Comparison of ENCODE assay signal across 11 cellular contexts in the genomic region with DNA sequence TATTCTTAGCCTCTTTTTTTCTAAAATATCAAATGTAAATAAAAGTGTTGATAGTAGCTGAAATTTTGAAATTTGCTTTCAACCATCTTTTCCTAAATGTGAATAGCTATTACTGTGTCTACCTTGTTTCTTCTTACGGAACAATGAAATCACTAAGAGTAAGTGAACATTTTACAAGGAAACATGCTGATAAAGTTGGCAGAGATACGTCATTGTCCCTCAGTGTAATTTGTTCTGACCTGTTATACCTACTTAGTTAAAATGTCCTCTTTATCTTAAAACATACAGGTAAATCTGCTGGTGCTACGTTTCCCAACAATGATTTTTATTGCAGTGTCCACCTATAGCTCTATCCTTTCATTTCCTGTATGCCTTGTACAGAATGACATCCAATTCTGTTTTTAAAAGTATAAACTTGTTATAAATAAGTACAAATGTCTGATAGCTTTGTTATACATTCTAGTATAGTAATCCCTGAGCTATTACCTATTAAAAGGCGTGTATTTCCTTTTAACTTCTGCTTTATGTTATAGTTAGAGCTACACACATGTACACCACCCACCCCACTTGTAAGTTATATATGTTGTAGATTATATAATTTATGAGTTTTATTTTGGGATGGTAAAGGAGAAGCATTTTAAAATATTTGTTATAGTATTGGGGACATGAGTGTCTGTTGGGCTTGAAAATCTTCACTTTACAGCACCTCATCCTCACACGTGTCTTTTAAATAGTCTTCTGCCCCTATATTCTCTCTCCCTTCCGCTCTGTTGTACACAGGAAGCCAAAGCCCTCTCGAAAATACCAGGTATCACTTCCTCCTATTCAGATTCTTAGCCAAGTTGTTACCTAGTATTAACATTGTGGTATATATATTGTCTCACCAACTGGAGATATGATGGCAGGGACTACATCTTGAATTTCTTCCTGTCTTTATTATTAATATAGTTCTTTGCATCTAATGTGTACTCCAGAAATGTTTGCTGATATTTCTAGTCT. TPM values are rescaled to one million over a fixed set of nuclear protein-coding genes. Genes with fewer than 3 reads are reported as not detected.
DNase-seq lines count a peak whose midpoint lies in the region; ATAC-seq, FAIRE-seq and TF ChIP-seq lines count a peak whose summit lies in the region.
"Had no signal": no experiment of that assay in that cellular context is flagged by ENCODE, and none has a peak within 500 bp of the region (broad histone marks: within the 10 kb centered on the region; RNA-seq: fewer than 3 reads in every experiment).

No MANE protein-coding gene starts in this region.

- no TSS peak for BruUV-seq in PC-3 (replicated peaks; lab: Mats Ljungman, UMichigan)

- POLR2A ChIA-PET in PC-3 (lab: Charles Lee; ENCODE audit: unreplicated experiment) = no interaction called here

- H3K9me3 ChIP-seq in BLaER1 treated with 17β-estradiol and CSF1 and Interleukin-3, amounts not matched to agents 10 nM and 100 nM (replicated peaks in 1 of 11) = peaks cover 0 to 5% (median 0%) of the 10 kb centered on the region in 11 experiments; a peak in 2 of 22 replicates
- H3K9me3 ChIP-seq in Loucy (ENCODE audit: insufficient read depth, low read depth, low read length) (no peaks in the 10 kb centered on the region), PC-3 (ENCODE audit: low read length) (no peaks in the 10 kb centered on the region)

- DNase-seq in PC-3 = no peak
- no peak for DNase-seq in HT-29 (ENCODE audit: low spot score)
- DNase-seq in amniotic stem cell (lab: John Stamatoyannopoulos, UW) = no peak
- no peak for DNase-seq in frontal cortex (ENCODE audit: low spot score in 2 of 2)
- DNase-seq: cortex of kidney, NCI-H1092 treated with DMSO at 0.1 percent for 48 hours, nucleus accumbens had no signal

- intact Hi-C loops in PC-3 (cut with micrococcal nuclease) = no loop called here

- no peak overlapping the region for H3K4me3 ChIP-seq in BLaER1 treated with 17β-estradiol and CSF1 and Interleukin-3, amounts not matched to agents 10 nM and 100 nM
- H3K4me3 ChIP-seq in Loucy (ENCODE audit: low read length, poor library complexity, severe bottlenecking) = no peak overlapping the region
- H3K4me3 ChIP-seq in PC-3 (ENCODE audit: low read length) = no peak overlapping the region

- peak; percentile 97 for ATAC-seq in GM19328 (IDR thresholded peaks at IDR 0.05; ENCODE audit: unreplicated experiment)
- ATAC-seq in HG02852 (IDR thresholded peaks at IDR 0.05; ENCODE audit: unreplicated experiment) = peak; percentile 100
- no peak for ATAC-seq in PC-3

- H3F3A ChIP-seq in Loucy (ENCODE audit: low read depth) (no peaks in the 10 kb centered on the region), PC-3 (ENCODE audit: low read length, unreplicated experiment) (no peaks in the 10 kb centered on the region)

- H3K79me2 ChIP-seq in Loucy (ENCODE audit: insufficient read depth, low read length) = no peaks in the 10 kb centered on the region
- H3K79me2 ChIP-seq in PC-3 (ENCODE audit: low read length) = peaks cover 93% of the 10 kb centered on the region

- no peaks in the 10 kb centered on the region for H3K27me3 ChIP-seq in BLaER1 treated with 17β-estradiol and CSF1 and Interleukin-3, amounts not matched to agents 10 nM and 100 nM
- H3K27me3 ChIP-seq in Loucy (ENCODE audit: insufficient read depth, low read length, poor library complexity, severe bottlenecking) = no peaks in the 10 kb centered on the region
- no peaks in the 10 kb centered on the region for H3K27me3 ChIP-seq in PC-3 (ENCODE audit: low read length)

- TF ChIP-seq CTCF in Loucy (conservative IDR thresholded peaks at IDR 0.05; ENCODE audit: low read length) (no peak), PC-3 (conservative IDR thresholded peaks at IDR 0.05; ENCODE audit: low read depth, low read length) (no peak)

- peaks cover 0 to 46% (median 8%) of the 10 kb centered on the region in 11 experiments; a peak in 13 of 22 replicates for H3K36me3 ChIP-seq in BLaER1 treated with 17β-estradiol and CSF1 and Interleukin-3, amounts not matched to agents 10 nM and 100 nM
- H3K36me3 ChIP-seq in Loucy (ENCODE audit: insufficient read depth, low read length) (no peaks in the 10 kb centered on the region), PC-3 (ENCODE audit: low read depth, low read length) (no peaks in the 10 kb centered on the region)

- FAIRE-seq in frontal cortex (lab: Jason Lieb, UNC) = no peak

- no peaks in the 10 kb centered on the region for H3K9me2 ChIP-seq in Loucy (replicated peaks; ENCODE audit: low read depth, low read length)
- H3K9me2 ChIP-seq in PC-3 (replicated peaks; ENCODE audit: low read length) = no peaks in the 10 kb centered on the region

- H2AFZ ChIP-seq in Loucy (ENCODE audit: low read length) (no peak overlapping the region), PC-3 (ENCODE audit: low read length) (no peak overlapping the region)

- peak overlapping the region in 1 of 11 experiments; percentile 9; a peak in 2 of 22 replicates for H3K27ac ChIP-seq in BLaER1 treated with 17β-estradiol and CSF1 and Interleukin-3, amounts not matched to agents 10 nM and 100 nM
- H3K27ac ChIP-seq in PC-3 (ENCODE audit: low read length) = no peak overlapping the region

- H4K20me1 ChIP-seq in BLaER1 treated with 17β-estradiol and CSF1 and Interleukin-3, amounts not matched to agents 10 nM and 100 nM = peaks cover 0 to 75% (median 24%) of the 10 kb centered on the region in 11 experiments; a peak in 16 of 22 replicates
- H4K20me1 ChIP-seq in Loucy (ENCODE audit: insufficient read depth, low read length, poor library complexity, severe bottlenecking) = no peaks in the 10 kb centered on the region
- H4K20me1 ChIP-seq in PC-3 (ENCODE audit: low read length) = 0 out of 2 replicates have a peak, but pooled peaks cover 4% of the 10 kb centered on the region

- peak overlapping the region; percentile 25 to 67 (median 48); a peak in 21 of 22 replicates for H3K4me2 ChIP-seq in BLaER1 treated with 17β-estradiol and CSF1 and Interleukin-3, amounts not matched to agents 10 nM and 100 nM
- H3K4me2 ChIP-seq in Loucy (ENCODE audit: low read depth, low read length, poor library complexity, severe bottlenecking) (peak overlapping the region; percentile 1), PC-3 (ENCODE audit: low read length) (no peak overlapping the region)

- H3K9ac ChIP-seq in BLaER1 treated with 17β-estradiol and CSF1 and Interleukin-3, amounts not matched to agents 10 nM and 100 nM = no peak overlapping the region
- no peak overlapping the region for H3K9ac ChIP-seq in Loucy (ENCODE audit: low read depth, low read length, poor library complexity, severe bottlenecking)
- no peak overlapping the region for H3K9ac ChIP-seq in PC-3 (ENCODE audit: low read length)

- CTCF ChIA-PET in PC-3 (lab: Charles Lee) = no interaction called here

- peaks cover 21 to 62% (median 41%) of the 10 kb centered on the region in 10 experiments for H3K4me1 ChIP-seq in BLaER1 treated with 17β-estradiol and CSF1 and Interleukin-3, amounts not matched to agents 10 nM and 100 nM
- H3K4me1 ChIP-seq in Loucy (ENCODE audit: insufficient read depth, low read length, poor library complexity, severe bottlenecking) (peaks cover 29% of the 10 kb centered on the region), PC-3 (ENCODE audit: insufficient read depth, low read length) (peaks cover 46% of the 10 kb centered on the region)

RNA-seq across cellular contexts. Expression of gene LAMC1, which starts 25.2 kb away (rescaled TPM):
- total RNA-seq in PC-3 (2014; rRNA removed) (71.5 TPM in 2 replicates), frontal cortex (29.3 TPM)
- 12.1 and 13.1 TPM in 2 replicates for total RNA-seq in HT-29 (2014; rRNA removed; shearing (Covaris generic))
